In the genomic region with DNA sequence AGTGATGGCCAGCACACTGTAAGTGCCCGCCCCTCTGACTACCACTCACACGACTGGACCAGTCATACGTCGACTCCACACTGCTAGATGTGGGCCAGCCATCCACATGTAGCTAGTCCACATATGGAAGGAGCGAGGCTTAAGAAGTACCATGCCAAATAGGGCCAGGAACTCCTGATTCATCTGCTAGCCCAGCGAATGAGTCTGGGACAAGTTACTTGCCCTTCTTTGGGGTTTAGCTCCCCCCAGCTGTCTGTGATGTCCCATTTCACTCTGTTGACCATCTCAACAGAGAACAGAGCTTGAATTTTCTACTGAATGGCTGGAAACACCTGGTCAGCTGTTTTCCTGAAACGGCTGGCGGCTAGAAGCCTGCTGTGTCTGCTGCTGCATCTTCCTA, we compare ENCODE assay signal across 12 cellular contexts. TPM values are rescaled to one million over a fixed set of nuclear protein-coding genes. Genes with fewer than 3 reads are reported as not detected.
DNase-seq lines count a peak whose midpoint lies in the region; ATAC-seq and TF ChIP-seq lines count a peak whose summit lies in the region.
"Had no signal": no experiment of that assay in that cellular context is flagged by ENCODE, and none has a peak within 500 bp of the region (broad histone marks: within the 10 kb centered on the region; RNA-seq: fewer than 3 reads in every experiment).

No MANE protein-coding gene starts in this region.

- CTCF ChIA-PET in AG04450 (lab: Charles Lee) = interaction anchor here (1.4 to 9.2 kb wide), 3 partner anchors 11 to 65 kb away, joined by 5 to 75 read pairs (median 27); no protein-coding TSS in a partner anchor

- intact Hi-C loops in activated T-helper 1 cell treated with anti-CD3 and anti-CD28 coated beads, Interleukin-12 subunit alpha, Interleukin-12 subunit beta, Interleukin-2, Interleukin-4 antibody, amounts not matched to agents 30 ng/mL and 10 ng/mL and 1 ng/mL, durations not matched to agents 14 hours and 24 hours and 36 hours (cut with micrococcal nuclease) = no loop called here

- H3K9ac ChIP-seq in trophoblast cell (ENCODE audit: low read length) = no peak overlapping the region

- peaks cover 46% of the 10 kb centered on the region for H3K79me2 ChIP-seq in trophoblast cell (ENCODE audit: control insufficient read depth, insufficient read depth, low read length, poor library complexity)

- H3K36me3 Mint-ChIP-seq in activated T-helper 1 cell treated with anti-CD3 and anti-CD28 coated beads, Interleukin-12 subunit alpha, Interleukin-12 subunit beta, Interleukin-2, Interleukin-4 antibody, amounts not matched to agents 30 ng/mL and 10 ng/mL and 1 ng/mL, durations not matched to agents 14 hours and 24 hours and 36 hours (ENCODE audit: low read depth) = peaks cover 6% of the 10 kb centered on the region

- peak overlapping the region; percentile 51 for H2BK12ac ChIP-seq in trophoblast cell (ENCODE audit: low read length)

- TF ChIP-seq CTCF in AG04450 (IDR thresholded peaks at IDR 0.05; ENCODE audit: low read depth, low read length) (no peak), WERI-Rb-1 (IDR thresholded peaks at IDR 0.05; ENCODE audit: low read depth, low read length) (no peak), fibroblast of pulmonary artery (IDR thresholded peaks at IDR 0.05; ENCODE audit: low read length, missing control alignments) (no peak)

- peak overlapping the region; percentile 88 for H4K91ac ChIP-seq in trophoblast cell (ENCODE audit: low read depth, low read length)

- peaks cover 59% of the 10 kb centered on the region for H3K79me1 ChIP-seq in trophoblast cell (ENCODE audit: low read length)

- H3K36me3 ChIP-seq in WERI-Rb-1 (no peaks in the 10 kb centered on the region), trophoblast cell (ENCODE audit: control insufficient read depth in 1 of 2, insufficient read depth in 2 of 2, low read length in 2 of 2) (peaks cover 19 to 32% of the 10 kb centered on the region in 2 experiments)

- no peaks in the 10 kb centered on the region for H3K9me3 Mint-ChIP-seq in activated T-helper 1 cell treated with anti-CD3 and anti-CD28 coated beads, Interleukin-12 subunit alpha, Interleukin-12 subunit beta, Interleukin-2, Interleukin-4 antibody, amounts not matched to agents 30 ng/mL and 10 ng/mL and 1 ng/mL, durations not matched to agents 14 hours and 24 hours and 36 hours

- POLR2A ChIA-PET in AG04450 (lab: Yijun Ruan, JAX) = interaction anchor here (1.0 to 2.7 kb wide), 3 partner anchors 10 to 19 kb away, joined by 4 to 14 read pairs (median 8); no protein-coding TSS in a partner anchor

- H3K4me2 ChIP-seq in trophoblast cell (ENCODE audit: low read length) = peak overlapping the region; percentile 22

- H3K27ac ChIP-seq in AG04450 (ENCODE audit: low read depth, low read length) (peak overlapping the region; percentile 72), WERI-Rb-1 (peak overlapping the region; percentile 8), trophoblast cell (ENCODE audit: low read depth, low read length) (peak overlapping the region; percentile 67)

- peak overlapping the region; percentile 5 for H4K8ac ChIP-seq in trophoblast cell (ENCODE audit: low read depth, low read length)

- WGBS in trophoblast cell (ENCODE audit: extremely low coverage, insufficient coverage, insufficient read length) = no CpG with 5 or more reads among the region's 8 CpGs

- H2BK120ac ChIP-seq in trophoblast cell (ENCODE audit: insufficient read depth, low read length, poor library complexity) = peak overlapping the region; percentile 13

- no peak overlapping the region for H3K23ac ChIP-seq in trophoblast cell (ENCODE audit: low read length)

- H3K4me3 ChIP-seq in AG04450 (ENCODE audit: low read depth, low read length) (no peak overlapping the region), WERI-Rb-1 (ENCODE audit: low read depth, low read length) (no peak overlapping the region), fibroblast of pulmonary artery (replicated peaks; ENCODE audit: low read depth, low read length) (no peak overlapping the region), trophoblast cell (ENCODE audit: low read depth, low read length) (no peak overlapping the region)
- H3K4me3 ChIP-seq: skin epidermis had no signal

- H3K18ac ChIP-seq in trophoblast cell (ENCODE audit: low read length) = peak overlapping the region; percentile 18

- peak overlapping the region; percentile 84 for H2AK5ac ChIP-seq in trophoblast cell (ENCODE audit: low read length)

- H3K4me3 Mint-ChIP-seq in activated T-helper 1 cell treated with anti-CD3 and anti-CD28 coated beads, Interleukin-12 subunit alpha, Interleukin-12 subunit beta, Interleukin-2, Interleukin-4 antibody, amounts not matched to agents 30 ng/mL and 10 ng/mL and 1 ng/mL, durations not matched to agents 14 hours and 24 hours and 36 hours = no peak overlapping the region
- H3K4me3 Mint-ChIP-seq: B cell, T-helper 17 cell had no signal

- no peak overlapping the region for H2AFZ ChIP-seq in trophoblast cell (ENCODE audit: insufficient read depth, low read length, poor library complexity)

- no peaks in the 10 kb centered on the region for H3K27me3 Mint-ChIP-seq in activated T-helper 1 cell treated with anti-CD3 and anti-CD28 coated beads, Interleukin-12 subunit alpha, Interleukin-12 subunit beta, Interleukin-2, Interleukin-4 antibody, amounts not matched to agents 30 ng/mL and 10 ng/mL and 1 ng/mL, durations not matched to agents 14 hours and 24 hours and 36 hours (ENCODE audit: insufficient read depth)
- H3K27me3 Mint-ChIP-seq: B cell, T-helper 17 cell had no signal

- peak overlapping the region; percentile 31 for H3K14ac ChIP-seq in trophoblast cell (ENCODE audit: low read length)

- DNase-seq in AG04450 (ENCODE audit: low read depth, low spot score) (peak; percentile 47), WERI-Rb-1 (no peak), fibroblast of pulmonary artery (ENCODE audit: low read depth) (peak; percentile 52), trophoblast cell (no peak), NCI-H146 treated with DMSO at 0.1 percent for 48 hours (lab: John Stamatoyannopoulos, UW; ENCODE audit: unreplicated experiment) (no peak), cerebellar nuclear complex (lab: John Stamatoyannopoulos, UW) (no peak)
- no peak for DNase-seq in activated T-helper 1 cell treated with anti-CD3 and anti-CD28 coated beads, Interleukin-12 subunit alpha, Interleukin-12 subunit beta, Interleukin-2, Interleukin-4 antibody, amounts not matched to agents 30 ng/mL and 10 ng/mL and 1 ng/mL, durations not matched to agents 14 hours and 24 hours and 36 hours (ENCODE audit: low spot score)
- DNase-seq: NCI-H345, T-helper 17 cell had no signal

- H3K4me1 Mint-ChIP-seq in activated T-helper 1 cell treated with anti-CD3 and anti-CD28 coated beads, Interleukin-12 subunit alpha, Interleukin-12 subunit beta, Interleukin-2, Interleukin-4 antibody, amounts not matched to agents 30 ng/mL and 10 ng/mL and 1 ng/mL, durations not matched to agents 14 hours and 24 hours and 36 hours (ENCODE audit: low read depth) = peaks cover 23% of the 10 kb centered on the region

- no peaks in the 10 kb centered on the region for H3K27me3 ChIP-seq in AG04450 (ENCODE audit: control insufficient read depth, insufficient read depth, low read length)
- no peaks in the 10 kb centered on the region for H3K27me3 ChIP-seq in WERI-Rb-1 (ENCODE audit: insufficient read depth, low read depth, severe bottlenecking)
- H3K27me3 ChIP-seq in trophoblast cell (ENCODE audit: insufficient read depth, low read length) = no peaks in the 10 kb centered on the region

- ATAC-seq in HG02970 (IDR thresholded peaks at IDR 0.05; ENCODE audit: low FRiP score, unreplicated experiment) = no peak
- ATAC-seq: T-helper 17 cell had no signal

- peak overlapping the region; percentile 28 for H3K4ac ChIP-seq in trophoblast cell (ENCODE audit: low read depth, low read length)

- H3K4me1 ChIP-seq in trophoblast cell (ENCODE audit: control insufficient read depth in 1 of 2, insufficient read depth in 2 of 2, low read length in 2 of 2) = peaks cover 49 to 52% of the 10 kb centered on the region in 2 experiments

- H2BK5ac ChIP-seq in trophoblast cell (ENCODE audit: low read depth, low read length, poor library complexity) = peak overlapping the region; percentile 23

- no peak overlapping the region for H3K27ac Mint-ChIP-seq in activated T-helper 1 cell treated with anti-CD3 and anti-CD28 coated beads, Interleukin-12 subunit alpha, Interleukin-12 subunit beta, Interleukin-2, Interleukin-4 antibody, amounts not matched to agents 30 ng/mL and 10 ng/mL and 1 ng/mL, durations not matched to agents 14 hours and 24 hours and 36 hours
- H3K27ac Mint-ChIP-seq: B cell, T-helper 17 cell had no signal

- no peaks in the 10 kb centered on the region for H3K9me3 ChIP-seq in AG04450 (ENCODE audit: control insufficient read depth, insufficient read depth, low read length)
- H3K9me3 ChIP-seq in WERI-Rb-1 (ENCODE audit: severe bottlenecking) = no peaks in the 10 kb centered on the region
- H3K9me3 ChIP-seq in trophoblast cell (ENCODE audit: insufficient read depth, low read depth, low read length) = peaks cover 2% of the 10 kb centered on the region

- H4K12ac ChIP-seq in trophoblast cell (ENCODE audit: low read depth, low read length) = no peak overlapping the region

RNA-seq across cellular contexts. Expression of gene CSRP1, which starts 5.8 kb away (rescaled TPM):
- polyA plus RNA-seq in AG04450 (2011; rRNA removed) = 641 and 730 TPM in 2 replicates
- 568 and 749 TPM in 2 replicates for polyA minus RNA-seq in AG04450 (2011; rRNA and poly(A)+ RNA removed)
- polyA plus RNA-seq in trophoblast cell (2013) = 326 and 348 TPM in 2 replicates
- total RNA-seq in activated T-helper 1 cell treated with anti-CD3 and anti-CD28 coated beads, Interleukin-12 subunit alpha, Interleukin-12 subunit beta, Interleukin-2, Interleukin-4 antibody, amounts not matched to agents 30 ng/mL and 10 ng/mL and 1 ng/mL, durations not matched to agents 14 hours and 24 hours and 36 hours = 66.0 and 66.2 TPM in 2 replicates

RNA-seq across cellular contexts. Expression of gene PHLDA3, which starts 32.2 kb away (rescaled TPM):
- polyA plus RNA-seq in AG04450 (2011; rRNA removed) = 58.9 and 73.9 TPM in 2 replicates
- polyA minus RNA-seq in AG04450 (2011; rRNA and poly(A)+ RNA removed) = 31.5 and 42.8 TPM in 2 replicates
- 49.4 and 51.1 TPM in 2 replicates for polyA plus RNA-seq in trophoblast cell (2013)
- total RNA-seq in activated T-helper 1 cell treated with anti-CD3 and anti-CD28 coated beads, Interleukin-12 subunit alpha, Interleukin-12 subunit beta, Interleukin-2, Interleukin-4 antibody, amounts not matched to agents 30 ng/mL and 10 ng/mL and 1 ng/mL, durations not matched to agents 14 hours and 24 hours and 36 hours = 16.6 and 17.3 TPM in 2 replicates

RNA-seq across cellular contexts. Expression of gene NAV1, which starts 37.8 kb away (rescaled TPM):
- polyA plus RNA-seq in AG04450 (2011; rRNA removed) = 17.5 and 23.0 TPM in 2 replicates
- 44.0 and 55.7 TPM in 2 replicates for polyA minus RNA-seq in AG04450 (2011; rRNA and poly(A)+ RNA removed)
- 38.9 and 40.5 TPM in 2 replicates for polyA plus RNA-seq in trophoblast cell (2013)
- total RNA-seq in activated T-helper 1 cell treated with anti-CD3 and anti-CD28 coated beads, Interleukin-12 subunit alpha, Interleukin-12 subunit beta, Interleukin-2, Interleukin-4 antibody, amounts not matched to agents 30 ng/mL and 10 ng/mL and 1 ng/mL, durations not matched to agents 14 hours and 24 hours and 36 hours = 0.83 and 1.6 TPM in 2 replicates

Comparison
In these comparisons a context has a peak if more than half of its experiments do, and no peak if none do; other contexts are left out.
1. DNase-seq: peak in AG04450 (single experiment) and fibroblast of pulmonary artery (single experiment); none in WERI-Rb-1 (single experiment), trophoblast cell (0 of 2), NCI-H146 treated with DMSO at 0.1 percent for 48 hours (single experiment), activated T-helper 1 cell treated with anti-CD3 and anti-CD28 coated beads, Interleukin-12 subunit alpha, Interleukin-12 subunit beta, Interleukin-2, Interleukin-4 antibody, amounts not matched to agents 30 ng/mL and 10 ng/mL and 1 ng/mL, durations not matched to agents 14 hours and 24 hours and 36 hours (single experiment) and cerebellar nuclear complex (0 of 2).
2. H3K27ac ChIP-seq: peak in every context shown above with its lines; median percentile 72 in AG04450; 67 in trophoblast cell; 8 in WERI-Rb-1.